8 cellular contexts compared by ENCODE assay signal in genomic region chr5:172777381-172778222, GRCh38.
DNase-seq lines count a peak whose midpoint lies in the region; ATAC-seq and TF ChIP-seq lines count a peak whose summit lies in the region.

No MANE protein-coding gene starts in this region.

- peak; percentile 67 for DNase-seq in GDM1 (lab: John Stamatoyannopoulos, UW)
- DNase-seq in KG1 (lab: John Stamatoyannopoulos, UW) = peak; percentile 67
- DNase-seq in activated CD4-positive, CD25-positive, alpha-beta regulatory T cell (lab: John Stamatoyannopoulos, UW) = peak; percentile 46 to 59 (median 57)
- DNase-seq in cardiac fibroblast (ENCODE audit: low read depth in 2 of 2) = peak; percentile 79 to 92
- peak; percentile 62 to 79 for DNase-seq in memory B cell (ENCODE audit: low spot score in 2 of 2)
- DNase-seq in stimulated activated CD8-positive, alpha-beta memory T cell treated with anti-CD3 and anti-CD28 coated beads, Interleukin-4, amount 100 ng/mL, for 1 hour (ENCODE audit: low read depth in 2 of 2, low spot score in 1 of 2) = peak; percentile 40 to 65
- no peak for DNase-seq in NCI-H2196 treated with DMSO at 0.1 percent for 48 hours (lab: John Stamatoyannopoulos, UW; ENCODE audit: unreplicated experiment)

- ATAC-seq in GM21576 (IDR thresholded peaks at IDR 0.05; ENCODE audit: unreplicated experiment) (peak; percentile 89), memory B cell (ENCODE audit: low read depth) (peak; percentile 87)

- no peak for TF ChIP-seq CTCF in cardiac fibroblast (IDR thresholded peaks at IDR 0.05; ENCODE audit: low read depth, low read length)

- peak overlapping the region; percentile 98 for H3K27ac Mint-ChIP-seq in memory B cell

- H3K9me3 Mint-ChIP-seq in memory B cell = no peaks in the 10 kb centered on the region

- peak overlapping the region; percentile 70 for H3K4me3 Mint-ChIP-seq in memory B cell

- H3K4me1 Mint-ChIP-seq in memory B cell = peaks cover 22% of the 10 kb centered on the region

- H3K4me3 ChIP-seq in cardiac fibroblast (replicated peaks in 1 of 2; ENCODE audit: low read depth in 2 of 2, low read length in 2 of 2) = peak overlapping the region in 1 of 2 donors; percentile 5

- H3K36me3 Mint-ChIP-seq in memory B cell = no peaks in the 10 kb centered on the region

- H3K27me3 Mint-ChIP-seq in memory B cell = no peaks in the 10 kb centered on the region
